Comparison of ENCODE assay signal across 1 cellular context in the genomic region with DNA sequence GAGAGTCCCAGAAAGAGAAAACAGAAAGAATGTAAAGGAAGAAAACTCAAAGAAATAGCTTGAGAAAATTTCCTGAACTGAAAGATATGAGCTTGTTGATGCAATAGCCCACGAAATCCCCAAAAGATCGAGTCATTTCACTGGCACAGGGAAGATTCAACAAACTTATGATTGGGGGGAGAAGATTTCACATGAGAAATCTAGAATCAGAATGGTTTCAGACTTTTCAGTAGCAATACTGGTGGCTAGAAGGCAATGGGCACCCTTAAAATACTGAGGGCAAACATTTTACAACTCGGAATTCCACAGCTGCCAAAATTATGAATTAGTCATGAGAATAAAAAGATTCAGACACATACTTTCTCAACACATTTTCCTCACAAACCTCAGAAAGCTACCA.
TF ChIP-seq lines count a peak whose summit lies in the region.

No MANE protein-coding gene starts in this region.

TF ChIP-seq in A549, 52 proteins besides CTCF, POLR2A, EP300 and RAD21:
- TF ChIP-seq, protein P1, sequence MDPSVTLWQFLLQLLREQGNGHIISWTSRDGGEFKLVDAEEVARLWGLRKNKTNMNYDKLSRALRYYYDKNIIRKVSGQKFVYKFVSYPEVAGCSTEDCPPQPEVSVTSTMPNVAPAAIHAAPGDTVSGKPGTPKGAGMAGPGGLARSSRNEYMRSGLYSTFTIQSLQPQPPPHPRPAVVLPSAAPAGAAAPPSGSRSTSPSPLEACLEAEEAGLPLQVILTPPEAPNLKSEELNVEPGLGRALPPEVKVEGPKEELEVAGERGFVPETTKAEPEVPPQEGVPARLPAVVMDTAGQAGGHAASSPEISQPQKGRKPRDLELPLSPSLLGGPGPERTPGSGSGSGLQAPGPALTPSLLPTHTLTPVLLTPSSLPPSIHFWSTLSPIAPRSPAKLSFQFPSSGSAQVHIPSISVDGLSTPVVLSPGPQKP (IDR thresholded peaks at IDR 0.05; ENCODE audit: low read depth, low read length): no peak
- TF ChIP-seq CEBPB (IDR thresholded peaks at IDR 0.05): peak in 1 of 2 experiments; percentile 24; a peak in 1 of 4 replicates
